ENCODE assay signal across 1 cellular context in the genomic region with DNA sequence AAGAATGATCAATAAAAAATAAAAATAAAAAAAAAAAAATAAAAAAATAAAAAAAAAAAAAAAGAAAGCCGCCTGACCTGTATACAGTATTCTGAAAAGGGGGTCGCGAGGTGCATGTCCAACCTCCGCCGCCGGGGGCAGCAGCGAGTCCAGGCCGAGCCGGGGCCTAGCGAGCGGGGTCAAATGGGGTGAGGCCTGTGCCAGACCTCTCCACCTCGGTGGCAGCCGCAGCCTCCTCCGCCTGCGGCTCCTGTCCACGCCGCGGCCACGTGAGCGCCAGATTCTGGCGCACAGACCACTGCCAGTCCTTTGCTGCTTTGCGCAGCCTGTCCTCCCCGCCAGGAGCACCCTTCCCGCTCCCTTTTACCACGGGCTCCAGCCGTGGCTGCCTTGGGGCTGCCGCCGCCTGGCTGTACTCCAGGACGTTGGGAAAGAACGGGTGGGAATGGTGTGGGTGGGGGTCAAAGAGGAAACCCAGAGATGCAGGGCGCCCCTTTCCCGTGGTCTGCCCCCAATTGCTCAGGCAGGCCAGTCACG.
TF ChIP-seq lines count a peak whose summit lies in the region.

No MANE protein-coding gene starts in this region.

TF ChIP-seq in HepG2, 621 proteins besides CTCF, POLR2A, EP300 and RAD21 (continued from another document and continues in another):
- TF ChIP-seq, protein P1, sequence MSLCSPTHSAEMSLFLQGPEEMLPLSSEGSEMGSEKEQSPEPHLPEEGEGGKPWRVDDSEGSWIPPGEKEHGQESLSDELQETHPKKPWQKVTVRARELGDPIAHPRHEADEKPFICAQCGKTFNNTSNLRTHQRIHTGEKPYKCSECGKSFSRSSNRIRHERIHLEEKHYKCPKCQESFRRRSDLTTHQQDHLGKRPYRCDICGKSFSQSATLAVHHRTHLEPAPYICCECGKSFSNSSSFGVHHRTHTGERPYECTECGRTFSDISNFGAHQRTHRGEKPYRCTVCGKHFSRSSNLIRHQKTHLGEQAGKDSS (CRISPR knock-in tag; IDR thresholded peaks at IDR 0.05; ENCODE audit: borderline replicate concordance, low read depth), result peak; percentile 97
- TF ChIP-seq, protein P2, sequence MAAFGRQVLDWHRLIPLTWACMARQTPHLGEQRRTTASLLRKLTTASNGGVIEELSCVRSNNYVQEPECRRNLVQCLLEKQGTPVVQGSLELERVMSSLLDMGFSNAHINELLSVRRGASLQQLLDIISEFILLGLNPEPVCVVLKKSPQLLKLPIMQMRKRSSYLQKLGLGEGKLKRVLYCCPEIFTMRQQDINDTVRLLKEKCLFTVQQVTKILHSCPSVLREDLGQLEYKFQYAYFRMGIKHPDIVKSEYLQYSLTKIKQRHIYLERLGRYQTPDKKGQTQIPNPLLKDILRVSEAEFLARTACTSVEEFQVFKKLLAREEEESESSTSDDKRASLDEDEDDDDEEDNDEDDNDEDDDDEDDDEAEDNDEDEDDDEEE (CRISPR knock-in tag; IDR thresholded peaks at IDR 0.05), result peak; percentile 83; the same call in 1 of the 2 replicates
- TF ChIP-seq KMT2A (CRISPR knock-in tag; IDR thresholded peaks at IDR 0.05), result peak; percentile 68
- TF ChIP-seq FLYWCH1 (CRISPR knock-in tag; IDR thresholded peaks at IDR 0.05), result no peak
- peak; percentile 86 for TF ChIP-seq ZNF891 (CRISPR knock-in tag; IDR thresholded peaks at IDR 0.05)
- peak; percentile 98 for TF ChIP-seq ZSCAN21 (CRISPR knock-in tag; IDR thresholded peaks at IDR 0.05; ENCODE audit: borderline replicate concordance)
- no peak for TF ChIP-seq KDM5A (IDR thresholded peaks at IDR 0.05; ENCODE audit: borderline replicate concordance, low read length)
- peak; percentile 96 for TF ChIP-seq SPEN (CRISPR knock-in tag; IDR thresholded peaks at IDR 0.05; ENCODE audit: low read depth)
- TF ChIP-seq RFX5 (IDR thresholded peaks at IDR 0.05; ENCODE audit: low read depth, low read length), result 0 out of 2 replicates have a peak, but pooled peaks have one; percentile 31
- TF ChIP-seq EZH2 (conservative IDR thresholded peaks at IDR 0.05; ENCODE audit: low read depth, low read length), result no peak
- TF ChIP-seq, protein P3, sequence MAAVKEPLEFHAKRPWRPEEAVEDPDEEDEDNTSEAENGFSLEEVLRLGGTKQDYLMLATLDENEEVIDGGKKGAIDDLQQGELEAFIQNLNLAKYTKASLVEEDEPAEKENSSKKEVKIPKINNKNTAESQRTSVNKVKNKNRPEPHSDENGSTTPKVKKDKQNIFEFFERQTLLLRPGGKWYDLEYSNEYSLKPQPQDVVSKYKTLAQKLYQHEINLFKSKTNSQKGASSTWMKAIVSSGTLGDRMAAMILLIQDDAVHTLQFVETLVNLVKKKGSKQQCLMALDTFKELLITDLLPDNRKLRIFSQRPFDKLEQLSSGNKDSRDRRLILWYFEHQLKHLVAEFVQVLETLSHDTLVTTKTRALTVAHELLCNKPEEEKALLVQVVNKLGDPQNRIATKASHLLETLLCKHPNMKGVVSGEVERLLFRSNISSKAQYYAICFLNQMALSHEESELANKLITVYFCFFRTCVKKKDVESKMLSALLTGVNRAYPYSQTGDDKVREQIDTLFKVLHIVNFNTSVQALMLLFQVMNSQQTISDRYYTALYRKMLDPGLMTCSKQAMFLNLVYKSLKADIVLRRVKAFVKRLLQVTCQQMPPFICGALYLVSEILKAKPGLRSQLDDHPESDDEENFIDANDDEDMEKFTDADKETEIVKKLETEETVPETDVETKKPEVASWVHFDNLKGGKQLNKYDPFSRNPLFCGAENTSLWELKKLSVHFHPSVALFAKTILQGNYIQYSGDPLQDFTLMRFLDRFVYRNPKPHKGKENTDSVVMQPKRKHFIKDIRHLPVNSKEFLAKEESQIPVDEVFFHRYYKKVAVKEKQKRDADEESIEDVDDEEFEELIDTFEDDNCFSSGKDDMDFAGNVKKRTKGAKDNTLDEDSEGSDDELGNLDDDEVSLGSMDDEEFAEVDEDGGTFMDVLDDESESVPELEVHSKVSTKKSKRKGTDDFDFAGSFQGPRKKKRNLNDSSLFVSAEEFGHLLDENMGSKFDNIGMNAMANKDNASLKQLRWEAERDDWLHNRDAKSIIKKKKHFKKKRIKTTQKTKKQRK (IDR thresholded peaks at IDR 0.05; ENCODE audit: low read length), result no peak
- TF ChIP-seq CENPX (CRISPR knock-in tag; IDR thresholded peaks at IDR 0.05), result no peak
- TF ChIP-seq BCLAF1 (IDR thresholded peaks at IDR 0.05), result no peak
- TF ChIP-seq RBAK (CRISPR knock-in tag; IDR thresholded peaks at IDR 0.05), result peak; percentile 65; the same call in 1 of the 2 replicates
- peak; percentile 96 for TF ChIP-seq ATF7-NPFF (CRISPR knock-in tag; IDR thresholded peaks at IDR 0.05; ENCODE audit: low read depth)
- TF ChIP-seq SP4 (CRISPR knock-in tag; IDR thresholded peaks at IDR 0.05), result peak; percentile 88
- TF ChIP-seq GMEB1 (CRISPR knock-in tag; IDR thresholded peaks at IDR 0.05; ENCODE audit: borderline replicate concordance), result peak; percentile 73; the same call in 1 of the 2 replicates
- TF ChIP-seq, protein P4, sequence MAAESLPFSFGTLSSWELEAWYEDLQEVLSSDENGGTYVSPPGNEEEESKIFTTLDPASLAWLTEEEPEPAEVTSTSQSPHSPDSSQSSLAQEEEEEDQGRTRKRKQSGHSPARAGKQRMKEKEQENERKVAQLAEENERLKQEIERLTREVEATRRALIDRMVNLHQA (CRISPR knock-in tag; IDR thresholded peaks at IDR 0.05), result no peak
- 0 out of 2 replicates have a peak, but pooled peaks have one; percentile 67 for TF ChIP-seq ZMAT5 (CRISPR knock-in tag; IDR thresholded peaks at IDR 0.05; ENCODE audit: borderline replicate concordance, low read depth)
- peak; percentile 99 for TF ChIP-seq ERF (CRISPR knock-in tag; IDR thresholded peaks at IDR 0.05)
- TF ChIP-seq PAWR (CRISPR knock-in tag; IDR thresholded peaks at IDR 0.05; ENCODE audit: borderline replicate concordance), result no peak
- TF ChIP-seq ZNF431 (CRISPR knock-in tag; IDR thresholded peaks at IDR 0.05; ENCODE audit: borderline replicate concordance, low read depth), result peak; percentile 95
- TF ChIP-seq ZNF446 (CRISPR knock-in tag; IDR thresholded peaks at IDR 0.05), result peak; percentile 86
- 0 out of 2 replicates have a peak, but pooled peaks have one; percentile 42 for TF ChIP-seq ZKSCAN1 (IDR thresholded peaks at IDR 0.05; ENCODE audit: low read length)
- TF ChIP-seq ZNF703 (CRISPR knock-in tag; IDR thresholded peaks at IDR 0.05; ENCODE audit: borderline replicate concordance), result peak; percentile 69; the same call in 1 of the 2 replicates
- TF ChIP-seq NAIF1 (CRISPR knock-in tag; IDR thresholded peaks at IDR 0.05; ENCODE audit: borderline replicate concordance), result peak; percentile 43; the same call in 1 of the 2 replicates
- peak; percentile 94; the same call in 1 of the 2 replicates for TF ChIP-seq ZNF773 (CRISPR knock-in tag; IDR thresholded peaks at IDR 0.05; ENCODE audit: borderline replicate concordance)
- peak; percentile 94 for TF ChIP-seq ZNF746 (CRISPR knock-in tag; IDR thresholded peaks at IDR 0.05)
- TF ChIP-seq, protein P5, sequence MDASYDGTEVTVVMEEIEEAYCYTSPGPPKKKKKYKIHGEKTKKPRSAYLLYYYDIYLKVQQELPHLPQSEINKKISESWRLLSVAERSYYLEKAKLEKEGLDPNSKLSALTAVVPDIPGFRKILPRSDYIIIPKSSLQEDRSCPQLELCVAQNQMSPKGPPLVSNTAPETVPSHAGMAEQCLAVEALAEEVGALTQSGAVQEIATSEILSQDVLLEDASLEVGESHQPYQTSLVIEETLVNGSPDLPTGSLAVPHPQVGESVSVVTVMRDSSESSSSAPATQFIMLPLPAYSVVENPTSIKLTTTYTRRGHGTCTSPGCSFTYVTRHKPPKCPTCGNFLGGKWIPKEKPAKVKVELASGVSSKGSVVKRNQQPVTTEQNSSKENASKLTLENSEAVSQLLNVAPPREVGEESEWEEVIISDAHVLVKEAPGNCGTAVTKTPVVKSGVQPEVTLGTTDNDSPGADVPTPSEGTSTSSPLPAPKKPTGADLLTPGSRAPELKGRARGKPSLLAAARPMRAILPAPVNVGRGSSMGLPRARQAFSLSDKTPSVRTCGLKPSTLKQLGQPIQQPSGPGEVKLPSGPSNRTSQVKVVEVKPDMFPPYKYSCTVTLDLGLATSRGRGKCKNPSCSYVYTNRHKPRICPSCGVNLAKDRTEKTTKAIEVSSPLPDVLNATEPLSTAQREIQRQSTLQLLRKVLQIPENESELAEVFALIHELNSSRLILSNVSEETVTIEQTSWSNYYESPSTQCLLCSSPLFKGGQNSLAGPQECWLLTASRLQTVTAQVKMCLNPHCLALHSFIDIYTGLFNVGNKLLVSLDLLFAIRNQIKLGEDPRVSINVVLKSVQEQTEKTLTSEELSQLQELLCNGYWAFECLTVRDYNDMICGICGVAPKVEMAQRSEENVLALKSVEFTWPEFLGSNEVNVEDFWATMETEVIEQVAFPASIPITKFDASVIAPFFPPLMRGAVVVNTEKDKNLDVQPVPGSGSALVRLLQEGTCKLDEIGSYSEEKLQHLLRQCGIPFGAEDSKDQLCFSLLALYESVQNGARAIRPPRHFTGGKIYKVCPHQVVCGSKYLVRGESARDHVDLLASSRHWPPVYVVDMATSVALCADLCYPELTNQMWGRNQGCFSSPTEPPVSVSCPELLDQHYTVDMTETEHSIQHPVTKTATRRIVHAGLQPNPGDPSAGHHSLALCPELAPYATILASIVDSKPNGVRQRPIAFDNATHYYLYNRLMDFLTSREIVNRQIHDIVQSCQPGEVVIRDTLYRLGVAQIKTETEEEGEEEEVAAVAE (CRISPR knock-in tag; IDR thresholded peaks at IDR 0.05; ENCODE audit: borderline replicate concordance), result peak; percentile 84
- TF ChIP-seq, protein P6, sequence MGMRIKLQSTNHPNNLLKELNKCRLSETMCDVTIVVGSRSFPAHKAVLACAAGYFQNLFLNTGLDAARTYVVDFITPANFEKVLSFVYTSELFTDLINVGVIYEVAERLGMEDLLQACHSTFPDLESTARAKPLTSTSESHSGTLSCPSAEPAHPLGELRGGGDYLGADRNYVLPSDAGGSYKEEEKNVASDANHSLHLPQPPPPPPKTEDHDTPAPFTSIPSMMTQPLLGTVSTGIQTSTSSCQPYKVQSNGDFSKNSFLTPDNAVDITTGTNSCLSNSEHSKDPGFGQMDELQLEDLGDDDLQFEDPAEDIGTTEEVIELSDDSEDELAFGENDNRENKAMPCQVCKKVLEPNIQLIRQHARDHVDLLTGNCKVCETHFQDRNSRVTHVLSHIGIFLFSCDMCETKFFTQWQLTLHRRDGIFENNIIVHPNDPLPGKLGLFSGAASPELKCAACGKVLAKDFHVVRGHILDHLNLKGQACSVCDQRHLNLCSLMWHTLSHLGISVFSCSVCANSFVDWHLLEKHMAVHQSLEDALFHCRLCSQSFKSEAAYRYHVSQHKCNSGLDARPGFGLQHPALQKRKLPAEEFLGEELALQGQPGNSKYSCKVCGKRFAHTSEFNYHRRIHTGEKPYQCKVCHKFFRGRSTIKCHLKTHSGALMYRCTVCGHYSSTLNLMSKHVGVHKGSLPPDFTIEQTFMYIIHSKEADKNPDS (CRISPR knock-in tag; IDR thresholded peaks at IDR 0.05), result peak; percentile 75; the same call in 1 of the 2 replicates
- TF ChIP-seq ELF1 (CRISPR knock-in tag; IDR thresholded peaks at IDR 0.05), result peak; percentile 68
- peak; percentile 78 for TF ChIP-seq KMT2B (CRISPR knock-in tag; IDR thresholded peaks at IDR 0.05)
- TF ChIP-seq CBX2 (IDR thresholded peaks at IDR 0.05; ENCODE audit: low read depth, low read length), result no peak
- 0 out of 2 replicates have a peak, but pooled peaks have one; percentile 51 for TF ChIP-seq CBX2 (CRISPR knock-in tag; IDR thresholded peaks at IDR 0.05; ENCODE audit: low read depth)
- no peak for TF ChIP-seq NFE2 (CRISPR knock-in tag; IDR thresholded peaks at IDR 0.05)
- TF ChIP-seq SRF (IDR thresholded peaks at IDR 0.05; ENCODE audit: low read depth, low read length), result no peak; the same call in 1 of the 2 replicates
- TF ChIP-seq MEIS1 (CRISPR knock-in tag; IDR thresholded peaks at IDR 0.05; ENCODE audit: borderline replicate concordance), result peak; percentile 90; the same call in 1 of the 2 replicates
- peak; percentile 93 for TF ChIP-seq CREB3 (CRISPR knock-in tag; IDR thresholded peaks at IDR 0.05)
- TF ChIP-seq CHD4 (IDR thresholded peaks at IDR 0.05; ENCODE audit: borderline replicate concordance, low read length), result no peak
- peak; percentile 43; the same call in 1 of the 2 replicates for TF ChIP-seq JDP2 (CRISPR knock-in tag; IDR thresholded peaks at IDR 0.05; ENCODE audit: borderline replicate concordance)
- TF ChIP-seq NFYB (CRISPR knock-in tag; IDR thresholded peaks at IDR 0.05), result peak; percentile 47; the same call in 1 of the 2 replicates
